Comparison of ENCODE assay signal across 21 cellular contexts in genomic region chr12:42608196-42608825, GRCh38. TPM values are rescaled to one million over a fixed set of nuclear protein-coding genes. Genes with fewer than 3 reads are reported as not detected.
"Had no signal": no experiment of that assay in that cellular context is flagged by ENCODE, and none has a peak within 500 bp of the region (broad histone marks: within the 10 kb centered on the region; RNA-seq: fewer than 3 reads in every experiment).

No MANE protein-coding gene starts in this region.

- DNase-seq: activated CD8-positive, alpha-beta memory T cell treated with anti-CD3 and anti-CD28 coated beads, Interleukin-2, amount 10 ng/mL, durations not matched to agents 7 days and 5 days; activated CD8-positive, alpha-beta T cell treated with anti-CD3 and anti-CD28 coated beads, Interleukin-2, amount 10 ng/mL, durations not matched to agents 7 days and 5 days; activated naive CD4-positive, alpha-beta T cell treated with Interleukin-2 at 50 U/mL for 16 hours; activated T-cell treated with anti-CD3 and anti-CD28 coated beads, Interleukin-2, amount 50 U/mL, for 48 hours; anterior cingulate cortex; cerebellar nuclear complex; colonic mucosa; effector CD8-positive, alpha-beta T cell; foreskin keratinocyte; left lung; midbrain; naive thymus-derived CD4-positive, alpha-beta T cell; right lobe of liver; stimulated activated CD4-positive, alpha-beta T cell treated with anti-CD3 and anti-CD28 coated beads, Interleukin-4, amount 100 ng/mL, for 24 hours; T-helper 2 cell had no signal

- H3K9me3 ChIP-seq: colonic mucosa, left lung, right lobe of liver, thoracic aorta, vagina had no signal

- ATAC-seq: activated CD8-positive, alpha-beta memory T cell treated with anti-CD3 and anti-CD28 coated beads, Interleukin-2, amount 10 ng/mL, durations not matched to agents 7 days and 5 days; activated CD8-positive, alpha-beta T cell treated with anti-CD3 and anti-CD28 coated beads, Interleukin-2, amount 10 ng/mL, durations not matched to agents 7 days and 5 days; foreskin keratinocyte; left lung; naive thymus-derived CD4-positive, alpha-beta T cell; right lobe of liver; stimulated activated effector memory CD8-positive, alpha-beta T cell treated with anti-CD3 and anti-CD28 coated beads, Interleukin-12 subunit alpha, Interleukin-12 subunit beta, amount 100 ng/mL, for 72 hours had no signal

- H3K4me1 ChIP-seq: colonic mucosa, foreskin keratinocyte, left lung, right lobe of liver had no signal

- H3K27me3 ChIP-seq: cardiac muscle cell, colonic mucosa, foreskin keratinocyte, left lung, neural progenitor cell, right lobe of liver, vagina had no signal

- H3K4me3 ChIP-seq: cardiac muscle cell, colonic mucosa, left lung, neural progenitor cell, right lobe of liver, skin epidermis, thoracic aorta, vagina had no signal

- H2AFZ ChIP-seq: neural progenitor cell had no signal

- H3K27ac ChIP-seq: cardiac muscle cell, colonic mucosa, foreskin keratinocyte, left lung, neural progenitor cell, right lobe of liver, skin epidermis, thoracic aorta, vagina had no signal

- H3K9ac ChIP-seq: neural progenitor cell had no signal

- H3K4me2 ChIP-seq: neural progenitor cell had no signal

- H3K36me3 ChIP-seq: cardiac muscle cell, colonic mucosa, left lung, neural progenitor cell, right lobe of liver, thoracic aorta, vagina had no signal

RNA-seq across cellular contexts. Expression of gene PRICKLE1, which starts 18.8 kb away (rescaled TPM):
- polyA plus RNA-seq: naive thymus-derived CD4-positive, alpha-beta T cell had no signal
